Comparison of ENCODE assay signal across 9 cellular contexts in the genomic region with DNA sequence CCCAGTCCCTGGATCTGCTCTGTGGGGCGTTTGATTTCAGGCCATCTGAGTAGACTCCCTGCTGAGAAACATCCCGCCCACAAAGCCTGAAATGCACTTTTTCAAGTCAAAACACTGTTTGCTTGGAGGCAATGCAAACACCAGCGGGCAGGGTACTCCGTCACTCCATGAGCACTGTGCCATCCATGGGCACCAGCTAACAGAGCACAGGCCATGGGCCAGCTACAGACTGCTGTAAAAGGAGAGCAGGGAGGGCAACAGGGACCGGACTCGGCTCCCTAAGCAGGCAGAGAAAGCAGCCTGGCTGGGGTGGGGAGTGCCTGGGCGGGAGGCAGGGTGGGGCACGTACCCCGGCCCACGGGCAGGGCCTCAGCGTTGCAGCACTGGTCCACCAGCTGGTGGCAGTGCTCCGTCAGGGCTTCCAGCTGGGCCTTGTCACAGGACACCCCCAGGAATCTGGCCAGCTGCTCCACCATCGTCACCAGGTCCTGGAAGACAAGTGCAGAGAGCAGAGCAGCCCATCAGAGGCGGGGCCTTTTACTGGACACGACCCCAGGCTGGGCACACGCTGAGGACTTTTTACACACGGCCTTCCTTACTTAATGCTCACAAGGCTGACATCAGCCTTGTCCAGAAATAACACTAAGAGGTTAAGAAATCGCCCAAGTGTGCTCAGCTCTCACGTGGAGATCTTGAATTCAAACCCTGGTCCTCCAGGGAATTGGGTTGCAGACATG. TPM values are rescaled to one million over a fixed set of nuclear protein-coding genes. Genes with fewer than 3 reads are reported as not detected.
DNase-seq lines count a peak whose midpoint lies in the region; ATAC-seq and TF ChIP-seq lines count a peak whose summit lies in the region.
"Had no signal": no experiment of that assay in that cellular context is flagged by ENCODE, and none has a peak within 500 bp of the region (broad histone marks: within the 10 kb centered on the region; RNA-seq: fewer than 3 reads in every experiment).

No MANE protein-coding gene starts in this region.

- peaks cover 2% of the 10 kb centered on the region for H3K27me3 Mint-ChIP-seq in activated naive CD4-positive, alpha-beta T cell treated with anti-CD3 and anti-CD28 coated beads, Interleukin-2, amount 50 U/mL, for 24 hours
- peaks cover 5% of the 10 kb centered on the region for H3K27me3 Mint-ChIP-seq in activated naive CD4-positive, alpha-beta T cell treated with anti-CD3 and anti-CD28 coated beads for 36 hours (ENCODE audit: low read depth)
- no peaks in the 10 kb centered on the region for H3K27me3 Mint-ChIP-seq in endodermal cell (ENCODE audit: insufficient read depth)

- TF ChIP-seq CTCF in endodermal cell (conservative IDR thresholded peaks at IDR 0.05): peak; percentile 43
- TF ChIP-seq CTCF in lung (IDR thresholded peaks at IDR 0.05; ENCODE audit: control extremely low read depth, extremely low read depth): no peak
- TF ChIP-seq CTCF in vagina (IDR thresholded peaks at IDR 0.05): no peak
- TF ChIP-seq CTCF in stomach (IDR thresholded peaks at IDR 0.05): no peak

- H3K27ac ChIP-seq in endodermal cell (ENCODE audit: low read depth, low read length) (no peak overlapping the region), lung (ENCODE audit: low read depth in 1 of 2, low read length in 1 of 2) (no peak overlapping the region), vagina (peak overlapping the region; percentile 56), stomach (no peak overlapping the region)

- H3K4me3 ChIP-seq in endodermal cell (ENCODE audit: low read length) (no peak overlapping the region), lung (no peak overlapping the region), vagina (no peak overlapping the region), stomach (no peak overlapping the region), HAP-1 (no peak overlapping the region)

- in situ Hi-C loops in HAP-1 (cut with MboI; ENCODE audit: low sequenced_read_pairs): no loop called here

- no peaks in the 10 kb centered on the region for H3K27me3 ChIP-seq in endodermal cell (ENCODE audit: control insufficient read depth, insufficient read depth, low read length, poor library complexity, severe bottlenecking)
- no peaks in the 10 kb centered on the region for H3K27me3 ChIP-seq in lung (ENCODE audit: control insufficient read depth, insufficient read depth)
- H3K27me3 ChIP-seq in vagina: no peaks in the 10 kb centered on the region
- peaks cover 0 to 29% (median 0%) of the 10 kb centered on the region in 3 donors for H3K27me3 ChIP-seq in stomach
- H3K27me3 ChIP-seq in HAP-1 (ENCODE audit: low read depth): peaks cover 16% of the 10 kb centered on the region

- H3K4me1 Mint-ChIP-seq in activated naive CD4-positive, alpha-beta T cell treated with anti-CD3 and anti-CD28 coated beads, Interleukin-2, amount 50 U/mL, for 24 hours: no peaks in the 10 kb centered on the region
- H3K4me1 Mint-ChIP-seq in activated naive CD4-positive, alpha-beta T cell treated with anti-CD3 and anti-CD28 coated beads for 36 hours (ENCODE audit: low read depth): no peaks in the 10 kb centered on the region
- no peaks in the 10 kb centered on the region for H3K4me1 Mint-ChIP-seq in endodermal cell

- TF ChIP-seq POLR2A in vagina (IDR thresholded peaks at IDR 0.05) (no peak), stomach (IDR thresholded peaks at IDR 0.05) (no peak)

- peak overlapping the region; percentile 17 for H3K27ac Mint-ChIP-seq in activated naive CD4-positive, alpha-beta T cell treated with anti-CD3 and anti-CD28 coated beads, Interleukin-2, amount 50 U/mL, for 24 hours
- H3K27ac Mint-ChIP-seq in activated naive CD4-positive, alpha-beta T cell treated with anti-CD3 and anti-CD28 coated beads for 36 hours: no peak overlapping the region
- H3K27ac Mint-ChIP-seq in endodermal cell: no peak overlapping the region

- peak; percentile 20 for ATAC-seq in lung (ENCODE audit: insufficient read depth, low FRiP score)

- CTCF ChIA-PET in activated naive CD4-positive, alpha-beta T cell treated with anti-CD3 and anti-CD28 coated beads for 36 hours (lab: Charles Lee): no interaction called here

- no peak overlapping the region for H3K4me3 Mint-ChIP-seq in activated naive CD4-positive, alpha-beta T cell treated with anti-CD3 and anti-CD28 coated beads, Interleukin-2, amount 50 U/mL, for 24 hours
- H3K4me3 Mint-ChIP-seq in activated naive CD4-positive, alpha-beta T cell treated with anti-CD3 and anti-CD28 coated beads for 36 hours: no peak overlapping the region
- no peak overlapping the region for H3K4me3 Mint-ChIP-seq in endodermal cell

- DNase-seq in activated naive CD4-positive, alpha-beta T cell treated with anti-CD3 and anti-CD28 coated beads for 36 hours: no peak
- DNase-seq in endodermal cell (peak; percentile 71), lung (ENCODE audit: low spot score) (peak; percentile 60), vagina (ENCODE audit: extremely low spot score in 2 of 2) (no peak), stomach (no peak), HAP-1 (ENCODE audit: low spot score in 2 of 2) (no peak), putamen (ENCODE audit: low spot score) (no peak)
- DNase-seq: NCI-H2227 treated with DMSO at 0.1 percent for 48 hours had no signal

- peaks cover 15% of the 10 kb centered on the region for H3K36me3 ChIP-seq in endodermal cell (ENCODE audit: control insufficient read depth, insufficient read depth, low read length)
- no peaks in the 10 kb centered on the region for H3K36me3 ChIP-seq in lung (ENCODE audit: control insufficient read depth in 2 of 2, insufficient read depth in 2 of 2, low read length in 2 of 2)
- H3K36me3 ChIP-seq in vagina: no peaks in the 10 kb centered on the region
- H3K36me3 ChIP-seq in stomach: no peaks in the 10 kb centered on the region
- H3K36me3 ChIP-seq in HAP-1 (replicated peaks): no peaks in the 10 kb centered on the region

- no peaks in the 10 kb centered on the region for H3K9me3 Mint-ChIP-seq in activated naive CD4-positive, alpha-beta T cell treated with anti-CD3 and anti-CD28 coated beads, Interleukin-2, amount 50 U/mL, for 24 hours
- H3K9me3 Mint-ChIP-seq in activated naive CD4-positive, alpha-beta T cell treated with anti-CD3 and anti-CD28 coated beads for 36 hours: no peaks in the 10 kb centered on the region
- no peaks in the 10 kb centered on the region for H3K9me3 Mint-ChIP-seq in endodermal cell

- no peaks in the 10 kb centered on the region for H3K36me3 Mint-ChIP-seq in activated naive CD4-positive, alpha-beta T cell treated with anti-CD3 and anti-CD28 coated beads, Interleukin-2, amount 50 U/mL, for 24 hours
- H3K36me3 Mint-ChIP-seq in activated naive CD4-positive, alpha-beta T cell treated with anti-CD3 and anti-CD28 coated beads for 36 hours (ENCODE audit: low read depth): no peaks in the 10 kb centered on the region
- H3K36me3 Mint-ChIP-seq in endodermal cell (ENCODE audit: low read depth): peaks cover 23% of the 10 kb centered on the region

- 77 to 92% methylated on average over 11 to 19 of the region's 19 CpGs for WGBS in endodermal cell (ENCODE audit: insufficient coverage in 1 of 2, insufficient read length in 1 of 2), 2 experiments
- WGBS in lung, 2 donors: 56 to 73% methylated on average over 19 of the region's 19 CpGs
- 46 to 61% (median 57%) methylated on average over 13 to 19 of the region's 19 CpGs for WGBS in stomach, 5 donors

- H3K9ac ChIP-seq in endodermal cell (ENCODE audit: extremely low read depth, low read length, poor library complexity, severe bottlenecking): no peak overlapping the region

- H3K4me1 ChIP-seq in endodermal cell (ENCODE audit: control insufficient read depth, insufficient read depth, low read length) (peaks cover 4% of the 10 kb centered on the region), lung (ENCODE audit: control insufficient read depth in 2 of 2, insufficient read depth in 2 of 2, low read length in 2 of 2) (no peaks in the 10 kb centered on the region), vagina (peaks cover 23% of the 10 kb centered on the region), stomach (peaks cover 10 to 24% (median 17%) of the 10 kb centered on the region in 4 donors), HAP-1 (no peaks in the 10 kb centered on the region)

- TF ChIP-seq EP300 in stomach (IDR thresholded peaks at IDR 0.05): no peak

- H3K9me3 ChIP-seq in endodermal cell (ENCODE audit: control insufficient read depth, low read length): no peaks in the 10 kb centered on the region
- no peaks in the 10 kb centered on the region for H3K9me3 ChIP-seq in lung (ENCODE audit: control insufficient read depth in 2 of 2, insufficient read depth in 1 of 2, low read length in 1 of 2)
- H3K9me3 ChIP-seq in vagina: no peaks in the 10 kb centered on the region
- H3K9me3 ChIP-seq in stomach: no peaks in the 10 kb centered on the region
- H3K9me3 ChIP-seq in HAP-1: no peaks in the 10 kb centered on the region

- intact Hi-C loops in activated naive CD4-positive, alpha-beta T cell treated with anti-CD3 and anti-CD28 coated beads for 36 hours (cut with micrococcal nuclease): no loop called here
- intact Hi-C loops in vagina (cut with DNase I): loop anchor here (5.0 kb wide), 1 partner anchor 1328 kb away; no protein-coding TSS in a partner anchor
- intact Hi-C loops in stomach (cut with DNase I; ENCODE audit: low total_unique reads): no loop called here

RNA-seq across cellular contexts. Expression of gene EFCAB6, which starts 16.8 kb away (rescaled TPM):
- total RNA-seq in activated naive CD4-positive, alpha-beta T cell treated with anti-CD3 and anti-CD28 coated beads for 36 hours: under 1 TPM; 0.15 to 0.21 TPM
- total RNA-seq in endodermal cell (1 to 10 TPM; 1.8 to 2.0 TPM), lung (10 to 100 TPM; 13.2 to 15.4 TPM), vagina (1.7 TPM), stomach (10 to 100 TPM in 1 of 5 donors, 1 to 10 TPM in 3, under 1 TPM in 1; 0.29 to 10.5 (median 6.2) TPM)
- polyA plus RNA-seq in endodermal cell (2013, experiment 1 of 2): 1.7 TPM
- polyA plus RNA-seq in endodermal cell (2013, experiment 2 of 2): 0.83 TPM
- polyA plus RNA-seq in lung (1 to 10 TPM; 1.7 to 1.9 TPM), stomach (1 to 10 TPM in 2 of 3 donors, under 1 TPM in 1; 0.68 to 2.3 (median 1.7) TPM)

RNA-seq across cellular contexts. Expression of gene SULT4A1, which starts 33.4 kb away (rescaled TPM):
- not detected for total RNA-seq in activated naive CD4-positive, alpha-beta T cell treated with anti-CD3 and anti-CD28 coated beads for 36 hours
- 10 to 100 TPM; 11.4 to 12.7 TPM for total RNA-seq in endodermal cell
- polyA plus RNA-seq in endodermal cell (2013, experiment 1 of 2): 15.4 TPM
- polyA plus RNA-seq in endodermal cell (2013, experiment 2 of 2): 13.5 TPM
- total RNA-seq in lung: under 1 TPM in 1 of 2 donors, not detected in 1; 0.31 TPM
- under 1 TPM; 0.06 to 0.26 TPM for polyA plus RNA-seq in lung
- 3.2 TPM for total RNA-seq in vagina
- 1 to 10 TPM in 2 of 5 donors, not detected in 3; 1.0 to 2.2 TPM for total RNA-seq in stomach
- polyA plus RNA-seq in stomach: under 1 TPM in 2 of 3 donors, not detected in 1; 0.12 to 0.53 TPM

Comparison
In these comparisons a context has a peak if more than half of its experiments do, and no peak if none do; other contexts are left out.
1. DNase-seq: peak in endodermal cell (single experiment) and lung (single experiment); none in activated naive CD4-positive, alpha-beta T cell treated with anti-CD3 and anti-CD28 coated beads for 36 hours (single experiment), vagina (0 of 2), stomach (single experiment), HAP-1 (0 of 2) and putamen (single experiment).